7 cellular contexts compared by ENCODE assay signal in genomic region chr10:61335359-61335758, GRCh38.
"Had no signal": no experiment of that assay in that cellular context is flagged by ENCODE, and none has a peak within 500 bp of the region (broad histone marks: within the 10 kb centered on the region; RNA-seq: fewer than 3 reads in every experiment).

No MANE protein-coding gene starts in this region.

- ATAC-seq: HepG2, K562 had no signal

- DNase-seq: IMR-90, Karpas-422, Kasumi-1, KBM-7, KG1 had no signal
